8 cellular contexts compared by ENCODE assay signal in the genomic region with DNA sequence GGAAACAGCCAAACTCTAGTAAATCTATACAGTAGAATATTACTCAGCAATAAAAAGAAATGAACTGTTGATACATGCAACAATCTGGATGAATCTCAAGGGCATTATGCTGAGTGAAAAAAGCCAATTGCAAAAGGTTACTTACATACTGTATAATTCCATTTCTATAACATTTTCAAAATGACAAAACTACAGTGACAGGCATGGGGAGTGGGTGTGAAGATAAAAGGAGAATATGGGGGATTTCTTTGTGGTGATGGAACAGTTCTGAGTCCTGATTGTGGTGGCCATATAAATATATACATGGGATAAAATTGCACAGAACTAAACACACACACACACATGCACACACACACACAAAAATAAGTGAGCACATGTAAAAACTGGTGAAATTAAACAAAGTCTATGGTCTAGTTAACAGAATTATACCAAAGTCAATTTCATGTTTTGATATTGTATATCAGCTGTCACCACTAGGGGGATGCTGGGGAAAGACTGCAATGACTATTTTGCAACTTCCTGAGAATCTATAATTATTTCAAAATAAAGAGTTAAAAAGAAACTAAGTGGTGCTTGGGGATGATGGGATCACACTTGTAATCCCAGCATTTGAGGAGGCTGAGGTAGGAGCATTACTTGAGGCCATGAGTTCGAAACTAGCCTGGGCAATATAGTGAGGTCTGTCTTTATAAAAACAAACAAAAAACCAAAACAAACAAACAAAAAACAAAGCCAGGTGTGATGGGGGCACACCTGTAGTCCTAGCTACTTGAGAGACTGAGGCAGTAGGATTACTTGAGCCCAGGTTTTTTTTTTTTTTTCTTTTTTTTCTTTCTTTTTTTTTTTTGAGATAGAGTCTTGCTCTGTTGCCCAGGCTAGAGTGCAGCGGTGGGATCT.
DNase-seq lines count a peak whose midpoint lies in the region; ATAC-seq and TF ChIP-seq lines count a peak whose summit lies in the region.

No MANE protein-coding gene starts in this region.

- WGBS in right cardiac atrium: 95% methylated on average over 2 of the region's 2 CpGs

- H2AFZ ChIP-seq in DND-41 (ENCODE audit: low read depth, low read length): no peak overlapping the region

- H3K27me3 ChIP-seq in DND-41 (ENCODE audit: insufficient read depth, low read length, poor library complexity) (peaks cover 3% of the 10 kb centered on the region), right cardiac atrium (ENCODE audit: control insufficient read depth, insufficient read depth) (no peaks in the 10 kb centered on the region)

- H4K20me1 ChIP-seq in DND-41 (ENCODE audit: insufficient read depth, low read length): peaks cover 3% of the 10 kb centered on the region; the same call in 1 of the 2 replicates

- H3K27ac ChIP-seq in DND-41 (ENCODE audit: low read length) (no peak overlapping the region), VCaP (no peak overlapping the region), right cardiac atrium (ENCODE audit: low read length) (no peak overlapping the region)

- no peak overlapping the region for H3K9ac ChIP-seq in DND-41 (ENCODE audit: low read depth, low read length)

- no peak for DNase-seq in DND-41
- peak; percentile 27 for DNase-seq in HEK293T (ENCODE audit: extremely low spot score)
- DNase-seq in left lobe of liver (ENCODE audit: low spot score): no peak
- DNase-seq in retina: no peak
- no peak for DNase-seq in superior temporal gyrus (ENCODE audit: extremely low spot score)
- DNase-seq in right cardiac atrium: no peak

- H3K4me3 ChIP-seq in DND-41 (ENCODE audit: low read depth in 1 of 2, low read length in 2 of 2) (no peak overlapping the region), right cardiac atrium (ENCODE audit: low read length) (no peak overlapping the region)

- peaks cover 4% of the 10 kb centered on the region for H3K4me1 ChIP-seq in DND-41 (ENCODE audit: insufficient read depth, low read length)
- H3K4me1 ChIP-seq in right cardiac atrium (ENCODE audit: control insufficient read depth, insufficient read depth, low read length): no peaks in the 10 kb centered on the region

- no peaks in the 10 kb centered on the region for H3K79me2 ChIP-seq in DND-41 (ENCODE audit: insufficient read depth, low read length)

- no peaks in the 10 kb centered on the region for H3K36me3 ChIP-seq in DND-41 (ENCODE audit: insufficient read depth, low read length)

- POLR2A ChIA-PET in HEK293T (lab: Yijun Ruan, JAX): no interaction called here

- no peak for ATAC-seq in DND-41 (ENCODE audit: insufficient read depth, low read depth)
- ATAC-seq in left lobe of liver: peak; percentile 47
- ATAC-seq in GM21390 (IDR thresholded peaks at IDR 0.05; ENCODE audit: unreplicated experiment): no peak
- no peak for ATAC-seq in right cardiac atrium

- intact Hi-C loops in right cardiac atrium (cut with DNase I): no loop called here

- H3K4me2 ChIP-seq in DND-41 (ENCODE audit: insufficient read depth, low read length): no peak overlapping the region

- CTCF ChIA-PET in HEK293T (lab: Yijun Ruan, JAX): interaction anchor here (0.6 to 0.7 kb wide), 4 partner anchors 9 to 65 kb away, joined by 3 to 4 read pairs (median 3); no protein-coding TSS in a partner anchor

- TF ChIP-seq CTCF in DND-41 (IDR thresholded peaks at IDR 0.05; ENCODE audit: borderline replicate concordance, extremely low read depth, low read length, poor library complexity, severe bottlenecking) (peak; percentile 72), VCaP (conservative IDR thresholded peaks at IDR 0.05) (peak; percentile 76)

- H3K9me3 ChIP-seq in DND-41 (ENCODE audit: insufficient read depth, low read length, severe bottlenecking) (peaks cover 12% of the 10 kb centered on the region), right cardiac atrium (ENCODE audit: control insufficient read depth, low read length) (no peaks in the 10 kb centered on the region)

TF ChIP-seq in HEK293T, 16 proteins besides CTCF, POLR2A, EP300 and RAD21:
- no peak for TF ChIP-seq FOXA1 (IDR thresholded peaks at IDR 0.05)
- no peak for TF ChIP-seq FOXK2 (IDR thresholded peaks at IDR 0.05)
- no peak for TF ChIP-seq SP1 (IDR thresholded peaks at IDR 0.05)
- no peak for TF ChIP-seq LEF1 (IDR thresholded peaks at IDR 0.05; ENCODE audit: borderline replicate concordance)
- TF ChIP-seq HDGF (IDR thresholded peaks at IDR 0.05; ENCODE audit: borderline replicate concordance): no peak
